ENCODE assay signal across 8 cellular contexts in the genomic region with DNA sequence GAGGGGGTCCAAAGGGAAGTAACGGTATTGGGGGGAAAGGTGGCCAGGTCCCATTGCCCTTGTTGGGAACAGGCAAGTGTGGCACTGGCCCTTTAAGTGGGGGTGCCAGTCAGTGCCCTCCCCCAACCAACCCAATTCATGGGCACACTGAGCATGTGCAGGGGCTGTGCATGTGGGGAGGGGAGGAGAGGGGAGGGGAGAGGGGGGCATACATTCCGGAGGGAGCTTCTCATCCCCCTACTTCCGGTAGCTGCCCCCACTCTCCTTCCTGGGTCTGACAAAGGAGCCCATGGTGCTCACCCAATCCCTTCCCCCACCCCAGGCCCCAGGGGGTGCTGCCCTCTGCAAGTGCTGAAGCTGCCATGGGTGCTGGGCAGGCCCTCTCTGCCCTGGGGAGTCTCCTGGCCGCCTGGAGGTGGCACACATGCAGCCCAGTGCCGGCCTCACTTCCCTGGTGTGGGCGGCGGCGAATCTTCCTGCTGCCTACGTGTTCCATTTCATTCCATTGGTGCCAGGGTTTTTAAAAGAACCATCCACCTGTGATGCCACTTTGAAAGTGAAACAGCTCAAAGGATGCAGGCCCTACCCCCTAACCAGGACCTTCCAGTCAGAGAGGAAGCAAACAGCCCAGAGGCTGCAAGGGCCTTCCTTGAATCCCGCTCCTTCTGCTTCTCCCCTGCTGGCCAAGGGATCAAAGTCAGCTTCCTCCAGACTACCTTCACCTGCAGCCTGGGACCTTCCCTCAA. TPM values are rescaled to one million over a fixed set of nuclear protein-coding genes. Genes with fewer than 3 reads are reported as not detected.
DNase-seq lines count a peak whose midpoint lies in the region; ATAC-seq and TF ChIP-seq lines count a peak whose summit lies in the region.

No MANE protein-coding gene starts in this region.

- H2AK5ac ChIP-seq in IMR-90 (ENCODE audit: low read depth, low read length): peak overlapping the region; percentile 96

- peak overlapping the region; percentile 96 for H3K4ac ChIP-seq in IMR-90 (ENCODE audit: low read depth, low read length)

- peak overlapping the region; percentile 83 for H4K5ac ChIP-seq in IMR-90 (ENCODE audit: low read depth, low read length)

- dilution Hi-C loops in IMR-90 (cut with HindIII; ENCODE audit: low sequenced_read_pairs, unreplicated experiment): no loop called here

- TF ChIP-seq CTCF in IMR-90 (conservative IDR thresholded peaks at IDR 0.05; ENCODE audit: low read depth, low read length): no peak
- 0 out of 2 replicates have a peak, but pooled peaks have one; percentile 6 for TF ChIP-seq CTCF in WERI-Rb-1 (IDR thresholded peaks at IDR 0.05; ENCODE audit: low read depth, low read length)

- H3K14ac ChIP-seq in IMR-90 (replicated peaks; ENCODE audit: low read depth, low read length): peak overlapping the region; percentile 87

- TF ChIP-seq POLR2A in IMR-90 (IDR thresholded peaks at IDR 0.05; ENCODE audit: low read depth, low read length): no peak

- intact Hi-C loops in IMR-90 (cut with micrococcal nuclease): no loop called here

- H2AK9ac ChIP-seq in IMR-90 (replicated peaks; ENCODE audit: low read depth, low read length, poor library complexity): peak overlapping the region; percentile 95

- TF ChIP-seq RAD21 in IMR-90 (IDR thresholded peaks at IDR 0.05; ENCODE audit: low read length): no peak

- peaks cover 30% of the 10 kb centered on the region for H3K4me1 ChIP-seq in IMR-90 (ENCODE audit: control insufficient read depth, insufficient read depth, low read length)

- H2BK120ac ChIP-seq in IMR-90 (ENCODE audit: low read depth, low read length): peak overlapping the region; percentile 88

- POLR2A ChIA-PET in IMR-90 (lab: Charles Lee; ENCODE audit: unreplicated experiment): interaction anchor here (0.5 to 2.2 kb wide), 4 partner anchors 11 to 236 kb away, joined by 4 to 10 read pairs (median 8); a partner anchor contains a TSS

- H3K79me1 ChIP-seq in IMR-90 (ENCODE audit: low read depth in 1 of 2, low read length in 2 of 2): peaks cover 0 to 19% of the 10 kb centered on the region in 2 experiments; a peak in 1 of 4 replicates

- peak overlapping the region; percentile 93; the same call in 2 of the 3 replicates for H2BK15ac ChIP-seq in IMR-90 (ENCODE audit: low read depth, low read length)

- peak overlapping the region; percentile 7; the same call in 1 of the 2 replicates for H3K9ac ChIP-seq in IMR-90 (ENCODE audit: low read depth, low read length)

- peak overlapping the region; percentile 48 for H3K18ac ChIP-seq in IMR-90 (ENCODE audit: low read depth, low read length)

- H3K27ac ChIP-seq in IMR-90 (ENCODE audit: insufficient read depth, low read length): peak overlapping the region; percentile 71
- H3K27ac ChIP-seq in WERI-Rb-1: peak overlapping the region; percentile 34

- in situ Hi-C loops in Caki2 (cut with HindIII; ENCODE audit: low pct_unique_long_range_greater_than_20kb, low sequenced_read_pairs): no loop called here
- in situ Hi-C loops in IMR-90 (cut with MboI; ENCODE audit: low sequenced_read_pairs): no loop called here

- H4K8ac ChIP-seq in IMR-90 (ENCODE audit: low read depth in 2 of 2, low read length in 2 of 2): peak overlapping the region; percentile 98 to 99

- H3K36me3 ChIP-seq in IMR-90 (ENCODE audit: control insufficient read depth, insufficient read depth, low read length): peaks cover 4% of the 10 kb centered on the region; the same call in 1 of the 2 replicates
- peaks cover 11% of the 10 kb centered on the region for H3K36me3 ChIP-seq in WERI-Rb-1

- BruUV-seq in IMR-90 (replicated peaks; lab: Mats Ljungman, UMichigan): no TSS peak

- peak overlapping the region; percentile 93 for H2AFZ ChIP-seq in IMR-90 (replicated peaks; ENCODE audit: low read length, poor library complexity)

- H3K4me2 ChIP-seq in IMR-90 (ENCODE audit: low read depth, low read length): peak overlapping the region; percentile 23

- H4K20me1 ChIP-seq in IMR-90 (ENCODE audit: insufficient read depth, low read length): no peaks in the 10 kb centered on the region

- peaks cover 33% of the 10 kb centered on the region for H3K9me1 ChIP-seq in IMR-90 (ENCODE audit: insufficient read depth, low read length)

- H3K27me3 ChIP-seq in IMR-90 (ENCODE audit: control insufficient read depth, insufficient read depth, low read length): no peaks in the 10 kb centered on the region
- H3K27me3 ChIP-seq in WERI-Rb-1 (ENCODE audit: insufficient read depth, low read depth, severe bottlenecking): no peaks in the 10 kb centered on the region

- DNase-seq in Caki2 (ENCODE audit: low read depth): peak; percentile 96
- peak; percentile 72 for DNase-seq in IMR-90
- peak; percentile 60 for DNase-seq in WERI-Rb-1
- DNase-seq in cerebellar nuclear complex (lab: John Stamatoyannopoulos, UW): peak; percentile 73 to 83
- DNase-seq in left lobe of liver (ENCODE audit: low spot score): peak; percentile 81
- DNase-seq in stimulated activated CD4-positive, alpha-beta T cell treated with anti-CD3 and anti-CD28 coated beads, Interleukin-1b, Interleukin-23, amount 100 ng/mL, for 48 hours: peak; percentile 62
- DNase-seq in SIG-M5 (lab: John Stamatoyannopoulos, UW): no peak

- H3K4me3 ChIP-seq in IMR-90 (ENCODE audit: insufficient read depth, low read depth, low read length) (no peak overlapping the region), WERI-Rb-1 (ENCODE audit: low read depth, low read length) (no peak overlapping the region)

- ATAC-seq in IMR-90 (ENCODE audit: low read depth) (peak; percentile 77), left lobe of liver (peak; percentile 86), HG02870 (IDR thresholded peaks at IDR 0.05; ENCODE audit: unreplicated experiment) (no peak)

- H3K56ac ChIP-seq in IMR-90 (ENCODE audit: extremely low read depth, insufficient read depth, low read length): no peak overlapping the region

- CTCF ChIA-PET in IMR-90 (lab: Yijun Ruan, JAX): interaction anchor here (0.6 to 1.2 kb wide), 2 partner anchors 21 to 37 kb away, joined by 5 read pairs; a partner anchor contains a TSS

- H3K9me3 ChIP-seq in IMR-90 (ENCODE audit: control insufficient read depth, insufficient read depth, low read length): no peaks in the 10 kb centered on the region
- no peaks in the 10 kb centered on the region for H3K9me3 ChIP-seq in WERI-Rb-1 (ENCODE audit: severe bottlenecking)

- WGBS in IMR-90 (ENCODE audit: extremely low coverage in 2 of 2, insufficient read length in 1 of 2), 2 experiments: 40% methylated on average over 1 of the region's 10 CpGs; no CpG with 5 or more reads in 1 of the 2 experiments

- H3K23ac ChIP-seq in IMR-90 (ENCODE audit: low read depth, low read length): peak overlapping the region; percentile 72; the same call in 1 of the 2 replicates

- H2BK20ac ChIP-seq in IMR-90 (ENCODE audit: low read depth, low read length): peak overlapping the region; percentile 82

- H4K91ac ChIP-seq in IMR-90 (ENCODE audit: insufficient read depth, low read depth, low read length): peak overlapping the region; percentile 96

- H2BK5ac ChIP-seq in IMR-90 (ENCODE audit: low read depth, low read length, poor library complexity, severe bottlenecking): peak overlapping the region; percentile 78

TF ChIP-seq in IMR-90, 13 proteins besides CTCF, POLR2A, EP300 and RAD21:
- TF ChIP-seq MAFK (IDR thresholded peaks at IDR 0.05; ENCODE audit: low read depth, low read length) (no peak), MAZ (IDR thresholded peaks at IDR 0.05; ENCODE audit: borderline replicate concordance, low read depth, low read length) (peak; percentile 83; the same call in 1 of the 2 replicates), CEBPB (IDR thresholded peaks at IDR 0.05; ENCODE audit: low read depth, low read length) (no peak), BHLHE40 (IDR thresholded peaks at IDR 0.05; ENCODE audit: low read depth, low read length) (no peak)

RNA-seq across cellular contexts. Expression of a gene that starts 11.0 kb away (rescaled TPM):
- 36.7 and 53.4 TPM in 2 replicates for total RNA-seq in Caki2 (2014; rRNA removed; shearing (Covaris generic); ENCODE audit: low replicate concordance)
- total RNA-seq in IMR-90 (2012; rRNA removed) (5.6 and 6.1 TPM in 2 replicates), left lobe of liver (14.2 TPM)
- 4.5 TPM in 2 replicates for polyA plus RNA-seq in IMR-90 (2012; rRNA removed)
- 5.2 and 10.6 TPM in 2 replicates for polyA plus RNA-seq in IMR-90 (2012; cell fraction: cytosol; rRNA removed)
- polyA plus RNA-seq in IMR-90 (2012; cell fraction: nucleus; rRNA removed; ENCODE audit: low replicate concordance): 2.9 and 6.9 TPM in 2 replicates

RNA-seq across cellular contexts. Expression of a gene that starts 24.4 kb away (rescaled TPM):
- total RNA-seq in Caki2 (2014; rRNA removed; shearing (Covaris generic); ENCODE audit: low replicate concordance): 11.6 and 13.0 TPM in 2 replicates
- total RNA-seq in IMR-90 (2012; rRNA removed) (5.9 and 8.6 TPM in 2 replicates), left lobe of liver (29.3 TPM)
- polyA plus RNA-seq in IMR-90 (2012; rRNA removed): 14.5 TPM in 2 replicates
- 13.5 and 13.8 TPM in 2 replicates for polyA plus RNA-seq in IMR-90 (2012; cell fraction: cytosol; rRNA removed)
- 8.5 and 12.5 TPM in 2 replicates for polyA plus RNA-seq in IMR-90 (2012; cell fraction: nucleus; rRNA removed; ENCODE audit: low replicate concordance)

RNA-seq across cellular contexts. Expression of a gene that starts 37.2 kb away (rescaled TPM):
- 7.8 and 16.7 TPM in 2 replicates for total RNA-seq in Caki2 (2014; rRNA removed; shearing (Covaris generic); ENCODE audit: low replicate concordance)
- 1.7 and 2.3 TPM in 2 replicates for total RNA-seq in IMR-90 (2012; rRNA removed)
- polyA plus RNA-seq in IMR-90 (2012; rRNA removed): 5.7 and 6.1 TPM in 2 replicates
- 4.5 and 5.5 TPM in 2 replicates for polyA plus RNA-seq in IMR-90 (2012; cell fraction: cytosol; rRNA removed)
- polyA plus RNA-seq in IMR-90 (2012; cell fraction: nucleus; rRNA removed; ENCODE audit: low replicate concordance): 29.9 and 39.6 TPM in 2 replicates
- total RNA-seq in left lobe of liver: 90.3 TPM

RNA-seq across cellular contexts. Expression of a gene that starts 40.4 kb away (rescaled TPM):
- total RNA-seq in Caki2 (2014; rRNA removed; shearing (Covaris generic); ENCODE audit: low replicate concordance): 74.9 and 164 TPM in 2 replicates
- 5.3 and 5.6 TPM in 2 replicates for total RNA-seq in IMR-90 (2012; rRNA removed)
- 36.6 and 39.0 TPM in 2 replicates for polyA plus RNA-seq in IMR-90 (2012; rRNA removed)
- polyA plus RNA-seq in IMR-90 (2012; cell fraction: cytosol; rRNA removed): 14.8 and 45.8 TPM in 2 replicates
- 35.9 and 73.0 TPM in 2 replicates for polyA plus RNA-seq in IMR-90 (2012; cell fraction: nucleus; rRNA removed; ENCODE audit: low replicate concordance)
- 3.4 TPM for total RNA-seq in left lobe of liver

RNA-seq across cellular contexts. Expression of a gene that starts 49.0 kb away (rescaled TPM):
- total RNA-seq in Caki2 (2014; rRNA removed; shearing (Covaris generic); ENCODE audit: low replicate concordance): 2.3 and 4.1 TPM in 2 replicates
- total RNA-seq in IMR-90 (2012; rRNA removed) (0.36 and 0.56 TPM in 2 replicates), left lobe of liver (3.4 TPM)
- 1.4 and 2.3 TPM in 2 replicates for polyA plus RNA-seq in IMR-90 (2012; rRNA removed)
- polyA plus RNA-seq in IMR-90 (2012; cell fraction: cytosol; rRNA removed): 4.2 and 5.3 TPM in 2 replicates
- polyA plus RNA-seq in IMR-90 (2012; cell fraction: nucleus; rRNA removed; ENCODE audit: low replicate concordance): 10.8 and 12.1 TPM in 2 replicates
